ENCODE assay signal across 1 cellular context in genomic region chr10:3902809-3903410, GRCh38.
TF ChIP-seq lines count a peak whose summit lies in the region.

No MANE protein-coding gene starts in this region.

TF ChIP-seq in HepG2, 621 proteins besides CTCF, POLR2A, EP300 and RAD21 (continued from another document):
- TF ChIP-seq, protein P1, sequence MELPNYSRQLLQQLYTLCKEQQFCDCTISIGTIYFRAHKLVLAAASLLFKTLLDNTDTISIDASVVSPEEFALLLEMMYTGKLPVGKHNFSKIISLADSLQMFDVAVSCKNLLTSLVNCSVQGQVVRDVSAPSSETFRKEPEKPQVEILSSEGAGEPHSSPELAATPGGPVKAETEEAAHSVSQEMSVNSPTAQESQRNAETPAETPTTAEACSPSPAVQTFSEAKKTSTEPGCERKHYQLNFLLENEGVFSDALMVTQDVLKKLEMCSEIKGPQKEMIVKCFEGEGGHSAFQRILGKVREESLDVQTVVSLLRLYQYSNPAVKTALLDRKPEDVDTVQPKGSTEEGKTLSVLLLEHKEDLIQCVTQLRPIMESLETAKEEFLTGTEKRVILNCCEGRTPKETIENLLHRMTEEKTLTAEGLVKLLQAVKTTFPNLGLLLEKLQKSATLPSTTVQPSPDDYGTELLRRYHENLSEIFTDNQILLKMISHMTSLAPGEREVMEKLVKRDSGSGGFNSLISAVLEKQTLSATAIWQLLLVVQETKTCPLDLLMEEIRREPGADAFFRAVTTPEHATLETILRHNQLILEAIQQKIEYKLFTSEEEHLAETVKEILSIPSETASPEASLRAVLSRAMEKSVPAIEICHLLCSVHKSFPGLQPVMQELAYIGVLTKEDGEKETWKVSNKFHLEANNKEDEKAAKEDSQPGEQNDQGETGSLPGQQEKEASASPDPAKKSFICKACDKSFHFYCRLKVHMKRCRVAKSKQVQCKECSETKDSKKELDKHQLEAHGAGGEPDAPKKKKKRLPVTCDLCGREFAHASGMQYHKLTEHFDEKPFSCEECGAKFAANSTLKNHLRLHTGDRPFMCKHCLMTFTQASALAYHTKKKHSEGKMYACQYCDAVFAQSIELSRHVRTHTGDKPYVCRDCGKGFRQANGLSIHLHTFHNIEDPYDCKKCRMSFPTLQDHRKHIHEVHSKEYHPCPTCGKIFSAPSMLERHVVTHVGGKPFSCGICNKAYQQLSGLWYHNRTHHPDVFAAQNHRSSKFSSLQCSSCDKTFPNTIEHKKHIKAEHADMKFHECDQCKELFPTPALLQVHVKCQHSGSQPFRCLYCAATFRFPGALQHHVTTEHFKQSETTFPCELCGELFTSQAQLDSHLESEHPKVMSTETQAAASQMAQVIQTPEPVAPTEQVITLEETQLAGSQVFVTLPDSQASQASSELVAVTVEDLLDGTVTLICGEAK (IDR thresholded peaks at IDR 0.05) = no peak
- TF ChIP-seq, protein P1 (CRISPR knock-in tag; IDR thresholded peaks at IDR 0.05) = no peak
- TF ChIP-seq ETV5 (CRISPR knock-in tag; IDR thresholded peaks at IDR 0.05; ENCODE audit: borderline replicate concordance) (no peak), KLF12 (CRISPR knock-in tag; IDR thresholded peaks at IDR 0.05; ENCODE audit: borderline replicate concordance) (no peak), MAFF (IDR thresholded peaks at IDR 0.05; ENCODE audit: low read depth, low read length) (peak; percentile 26; the same call in 1 of the 2 replicates), ZNF567 (CRISPR knock-in tag; IDR thresholded peaks at IDR 0.05; ENCODE audit: borderline replicate concordance) (no peak)
- TF ChIP-seq, protein P2, sequence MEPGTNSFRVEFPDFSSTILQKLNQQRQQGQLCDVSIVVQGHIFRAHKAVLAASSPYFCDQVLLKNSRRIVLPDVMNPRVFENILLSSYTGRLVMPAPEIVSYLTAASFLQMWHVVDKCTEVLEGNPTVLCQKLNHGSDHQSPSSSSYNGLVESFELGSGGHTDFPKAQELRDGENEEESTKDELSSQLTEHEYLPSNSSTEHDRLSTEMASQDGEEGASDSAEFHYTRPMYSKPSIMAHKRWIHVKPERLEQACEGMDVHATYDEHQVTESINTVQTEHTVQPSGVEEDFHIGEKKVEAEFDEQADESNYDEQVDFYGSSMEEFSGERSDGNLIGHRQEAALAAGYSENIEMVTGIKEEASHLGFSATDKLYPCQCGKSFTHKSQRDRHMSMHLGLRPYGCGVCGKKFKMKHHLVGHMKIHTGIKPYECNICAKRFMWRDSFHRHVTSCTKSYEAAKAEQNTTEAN (CRISPR knock-in tag; conservative IDR thresholded peaks at IDR 0.05) = no peak
